ENCODE assay signal across 18 cellular contexts in genomic region chr3:22923686-22924085, GRCh38.
DNase-seq lines count a peak whose midpoint lies in the region; ATAC-seq, FAIRE-seq and TF ChIP-seq lines count a peak whose summit lies in the region.
"Had no signal": no experiment of that assay in that cellular context is flagged by ENCODE, and none has a peak within 500 bp of the region (broad histone marks: within the 10 kb centered on the region; RNA-seq: fewer than 3 reads in every experiment).

No MANE protein-coding gene starts in this region.

- H3K4me1 ChIP-seq in kidney (ENCODE audit: control insufficient read depth in 1 of 2, insufficient read depth in 1 of 2, low read depth in 1 of 2, low read length in 2 of 2) (no peaks in the 10 kb centered on the region), smooth muscle cell (ENCODE audit: low read depth) (no peaks in the 10 kb centered on the region)
- H3K4me1 ChIP-seq: BLaER1 had no signal

- TF ChIP-seq CTCF in kidney (IDR thresholded peaks at IDR 0.05; ENCODE audit: borderline replicate concordance, extremely low read depth, insufficient read depth), result no peak
- no peak for TF ChIP-seq CTCF in smooth muscle cell (IDR thresholded peaks at IDR 0.05; ENCODE audit: borderline replicate concordance, insufficient read depth, poor library complexity, severe bottlenecking)

- peak overlapping the region; percentile 5 for H3K4me2 ChIP-seq in smooth muscle cell
- H3K4me2 ChIP-seq: BLaER1 had no signal

- no peak for ATAC-seq in SK-N-SH treated with all-trans-retinoic acid at 6 μM for 48 hours
- ATAC-seq: HCT116 had no signal

- no peak overlapping the region for H3K4me3 ChIP-seq in kidney (ENCODE audit: low read length in 2 of 2)
- no peak overlapping the region for H3K4me3 ChIP-seq in smooth muscle cell
- H3K4me3 ChIP-seq: BLaER1 had no signal

- H3K27ac ChIP-seq in kidney (ENCODE audit: low read depth in 2 of 2, low read length in 2 of 2) (no peak overlapping the region), smooth muscle cell (ENCODE audit: low read depth) (no peak overlapping the region)
- H3K27ac ChIP-seq: BLaER1 had no signal

- no peaks in the 10 kb centered on the region for H3K79me2 ChIP-seq in smooth muscle cell (ENCODE audit: low read depth)

- H3K27me3 ChIP-seq in smooth muscle cell (ENCODE audit: low read depth), result no peaks in the 10 kb centered on the region
- H3K27me3 ChIP-seq: BLaER1 had no signal

- peak; percentile 50 for FAIRE-seq in kidney (lab: Jason Lieb, UNC)
- FAIRE-seq: GM12892, GM18507 had no signal

- peak overlapping the region; percentile 52 for H2AFZ ChIP-seq in smooth muscle cell (ENCODE audit: low read depth)

- no peak overlapping the region for H3K9ac ChIP-seq in kidney (ENCODE audit: low read length in 2 of 2)
- no peak overlapping the region for H3K9ac ChIP-seq in smooth muscle cell (ENCODE audit: low read depth)
- H3K9ac ChIP-seq: BLaER1 had no signal

- no peaks in the 10 kb centered on the region for H3F3A ChIP-seq in smooth muscle cell (ENCODE audit: low read depth)

- H4K20me1 ChIP-seq in smooth muscle cell (ENCODE audit: low read depth), result no peaks in the 10 kb centered on the region
- H4K20me1 ChIP-seq: BLaER1 had no signal

- 60% methylated on average over 2 of the region's 2 CpGs for WGBS in smooth muscle cell (ENCODE audit: low lambda C conversion rate)

- intact Hi-C loops in kidney (cut with DNase I), result no loop called here

- H3K9me3 ChIP-seq in kidney (ENCODE audit: control insufficient read depth in 1 of 2, low read length in 2 of 2) (no peaks in the 10 kb centered on the region), smooth muscle cell (replicated peaks; ENCODE audit: low read depth) (no peaks in the 10 kb centered on the region)
- H3K9me3 ChIP-seq: BLaER1 had no signal

- no peaks in the 10 kb centered on the region for H3K36me3 ChIP-seq in kidney (ENCODE audit: control insufficient read depth in 1 of 2, insufficient read depth in 2 of 2, low read length in 2 of 2)
- no peaks in the 10 kb centered on the region for H3K36me3 ChIP-seq in smooth muscle cell (ENCODE audit: low read depth)
- H3K36me3 ChIP-seq: BLaER1 had no signal

- DNase-seq in LHCN-M2 (ENCODE audit: low read depth), result peak; percentile 26
- DNase-seq in kidney, result no peak
- no peak for DNase-seq in smooth muscle cell (lab: John Stamatoyannopoulos, UW; ENCODE audit: unreplicated experiment)
- DNase-seq in epidermal melanocyte (ENCODE audit: insufficient read length, low spot score), result no peak
- DNase-seq in OCI-M2 (lab: John Stamatoyannopoulos, UW; ENCODE audit: unreplicated experiment), result no peak
- no peak for DNase-seq in NCI-H2196 treated with DMSO at 0.1 percent for 48 hours (lab: John Stamatoyannopoulos, UW; ENCODE audit: unreplicated experiment)
- DNase-seq: 8988T; CD4-positive, alpha-beta memory T cell; DMS153; DMS79; GDM1; GOT3; H7 had no signal

TF ChIP-seq in SK-N-SH treated with all-trans-retinoic acid at 6 μM for 48 hours, 23 proteins besides CTCF, POLR2A, EP300 and RAD21:
- TF ChIP-seq OSR1 (CRISPR knock-in tag; IDR thresholded peaks at IDR 0.05), result no peak
- no peak for TF ChIP-seq GLIS3 (CRISPR knock-in tag; IDR thresholded peaks at IDR 0.05)
- TF ChIP-seq ISL1 (CRISPR knock-in tag; IDR thresholded peaks at IDR 0.05), result 0 out of 2 replicates have a peak, but pooled peaks have one; percentile 19
- no peak for TF ChIP-seq TCF4 (CRISPR knock-in tag; IDR thresholded peaks at IDR 0.05; ENCODE audit: borderline replicate concordance)
